In genomic region chrX:68828740-68829593, GRCh38 we compare ENCODE assay signal across 1 cellular context.
TF ChIP-seq lines count a peak whose summit lies in the region.

Gene EFNB1, plus strand, starts transcription at chrX:68829021. Its CDS starts 756 bp downstream, at chrX:68829777.

TF ChIP-seq in GM23338, 12 proteins besides CTCF, POLR2A, EP300 and RAD21 (continued from another document):
- TF ChIP-seq ETS1 (IDR thresholded peaks at IDR 0.05) = no peak
